In genomic region chr3:193502871-193503270, GRCh38 we compare ENCODE assay signal across 23 cellular contexts. TPM values are rescaled to one million over a fixed set of nuclear protein-coding genes. Genes with fewer than 3 reads are reported as not detected.
"Had no signal": no experiment of that assay in that cellular context is flagged by ENCODE, and none has a peak within 500 bp of the region (broad histone marks: within the 10 kb centered on the region; RNA-seq: fewer than 3 reads in every experiment).

No MANE protein-coding gene starts in this region.

- H3K27ac ChIP-seq: HL-60, KMS-11, RWPE1 had no signal

- H3K9me3 ChIP-seq: SK-N-SH had no signal

- H3K9ac ChIP-seq: KMS-11, SK-N-SH had no signal

- H3K4me2 ChIP-seq: KMS-11, SK-N-SH had no signal

- DNase-seq: Kasumi-1, MM.1S, NCI-H1092, NCI-H1105 treated with DMSO at 0.1 percent for 48 hours, NCI-H1417 treated with DMSO at 0.1 percent for 48 hours, NCI-H187, NCI-H2029, NCI-H2081 treated with DMSO at 0.1 percent for 48 hours, NCI-H2171, NCI-H226, NCI-H446, NCI-H510A, NCI-H524 treated with DMSO at 0.1 percent for 48 hours, NCI-H69, NCI-H774, SHP77, SK-N-SH, SW 1271 had no signal

- H3K4me3 ChIP-seq: K562 had no signal

- ATAC-seq: K562 had no signal

RNA-seq across cellular contexts. Expression of gene ATP13A4, which starts 51.8 kb away (rescaled TPM):
- total RNA-seq: SK-MEL-5 had no signal
